Comparison of ENCODE assay signal across 35 cellular contexts in the genomic region with DNA sequence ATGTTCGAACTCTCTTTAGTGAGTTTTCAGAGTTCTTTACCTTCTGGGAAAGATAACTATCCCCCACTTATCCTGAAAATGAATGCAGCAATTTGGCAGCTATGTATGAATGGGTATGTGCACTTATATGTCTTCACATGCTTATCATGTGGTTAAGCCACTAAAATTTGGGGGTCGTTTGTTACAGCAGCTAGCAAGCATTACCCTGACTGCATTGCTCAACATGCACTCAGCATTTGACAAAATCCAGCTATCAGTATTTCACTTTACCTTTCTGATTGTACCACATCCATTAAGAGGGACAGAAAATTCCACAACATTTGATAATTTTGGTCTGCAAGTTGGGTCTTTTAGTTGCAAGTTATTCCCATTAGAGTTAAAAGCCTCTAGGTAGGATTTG.
"Had no signal": no experiment of that assay in that cellular context is flagged by ENCODE, and none has a peak within 500 bp of the region (broad histone marks: within the 10 kb centered on the region; RNA-seq: fewer than 3 reads in every experiment).

No MANE protein-coding gene starts in this region.

- H3K9me3 ChIP-seq: MG63 had no signal

- H3K4me2 ChIP-seq: KMS-11 had no signal

- H3K4me3 ChIP-seq: MG63 had no signal

- H3K9ac ChIP-seq: KMS-11 had no signal

- H3K27me3 ChIP-seq: MG63 had no signal

- DNase-seq: Karpas-422, Kasumi-1, MG63, MM.1S, MV-4-11, NCI-H1048, NCI-H1092, NCI-H1092 treated with DMSO at 0.1 percent for 48 hours, NCI-H1105, NCI-H1105 treated with DMSO at 0.1 percent for 48 hours, NCI-H1417, NCI-H1417 treated with DMSO at 0.1 percent for 48 hours, NCI-H1436, NCI-H1436 treated with DMSO at 0.1 percent for 48 hours, NCI-H146, NCI-H1694, NCI-H1694 treated with DMSO at 0.1 percent for 48 hours, NCI-H187, NCI-H187 treated with DMSO at 0.1 percent for 48 hours, NCI-H1930, NCI-H2029, NCI-H2029 treated with DMSO at 0.1 percent for 48 hours, NCI-H2081, NCI-H2081 treated with DMSO at 0.1 percent for 48 hours, NCI-H2107, NCI-H2171, NCI-H2171 treated with DMSO at 0.1 percent for 48 hours, NCI-H2227 treated with DMSO at 0.1 percent for 48 hours, NCI-H226, NCI-H345, NCI-H446, NCI-H446 treated with DMSO at 0.1 percent for 48 hours, NCI-H510A, NCI-H510A treated with DMSO at 0.1 percent for 48 hours had no signal

- H3K27ac ChIP-seq: KMS-11 had no signal
